ENCODE assay signal across 8 cellular contexts in genomic region chr13:41916173-41916954, GRCh38. TPM values are rescaled to one million over a fixed set of nuclear protein-coding genes. Genes with fewer than 3 reads are reported as not detected.
DNase-seq lines count a peak whose midpoint lies in the region; ATAC-seq, FAIRE-seq and TF ChIP-seq lines count a peak whose summit lies in the region.

No MANE protein-coding gene starts in this region.

- H3K4me2 ChIP-seq in K562 (ENCODE audit: insufficient read depth, low read length) (peak overlapping the region; percentile 43; the same call in 1 of the 2 replicates), mesendoderm (ENCODE audit: low read length) (no peak overlapping the region)

- H3K27me3 ChIP-seq in K562 (ENCODE audit: control insufficient read depth in 2 of 2, insufficient read depth in 2 of 2, low read length in 2 of 2) (no peaks in the 10 kb centered on the region), mesendoderm (ENCODE audit: insufficient read depth, low read length, poor library complexity) (no peaks in the 10 kb centered on the region)
- H3K27me3 ChIP-seq in naive thymus-derived CD4-positive, alpha-beta T cell (ENCODE audit: control insufficient read depth in 2 of 2, insufficient read depth in 2 of 2, low read length in 2 of 2) = no peaks in the 10 kb centered on the region

- H3K27ac Mint-ChIP-seq in naive thymus-derived CD4-positive, alpha-beta T cell = peak overlapping the region in 7 of 9 donors; percentile 0 to 87 (median 47)

- in situ Hi-C loops in K562 (cut with MboI) = no loop called here

- H3K18ac ChIP-seq in mesendoderm (ENCODE audit: low read length) = no peak overlapping the region

- no peak overlapping the region for H3K4me3 ChIP-seq in K562
- H3K4me3 ChIP-seq in naive thymus-derived CD4-positive, alpha-beta T cell (ENCODE audit: low read length) = no peak overlapping the region
- H3K4me3 ChIP-seq in mesendoderm (ENCODE audit: low read length) = no peak overlapping the region

- H3K4me1 ChIP-seq in K562 (replicated peaks in 1 of 2; ENCODE audit: control insufficient read depth in 2 of 2, insufficient read depth in 2 of 2, low read length in 2 of 2) = peaks cover 0 to 17% of the 10 kb centered on the region in 2 experiments; a peak in 4 of 5 replicates
- peaks cover 11 to 15% of the 10 kb centered on the region in 2 donors for H3K4me1 ChIP-seq in naive thymus-derived CD4-positive, alpha-beta T cell (ENCODE audit: control insufficient read depth in 2 of 2, insufficient read depth in 2 of 2, low read length in 2 of 2)
- no peaks in the 10 kb centered on the region for H3K4me1 ChIP-seq in mesendoderm (ENCODE audit: control insufficient read depth, low read depth, low read length)

- no peak overlapping the region for H4K8ac ChIP-seq in mesendoderm (ENCODE audit: low read depth, low read length)

- no peaks in the 10 kb centered on the region for H3K9me3 ChIP-seq in K562 (replicated peaks; ENCODE audit: control insufficient read depth, insufficient read depth, low read depth, low read length)
- no peaks in the 10 kb centered on the region for H3K9me3 ChIP-seq in naive thymus-derived CD4-positive, alpha-beta T cell (ENCODE audit: control insufficient read depth in 2 of 3, low read length in 3 of 3)

- peak overlapping the region in 9 of 10 donors; percentile 26 to 81 (median 57) for H3K4me3 Mint-ChIP-seq in naive thymus-derived CD4-positive, alpha-beta T cell

- H3K9ac ChIP-seq in K562 (ENCODE audit: insufficient read depth in 1 of 2, low read depth in 2 of 2, low read length in 2 of 2) (0 out of 4 replicates have a peak overlapping the region, but pooled peaks of 1 of the 2 experiments have one; percentile 14), mesendoderm (ENCODE audit: low read length) (no peak overlapping the region)

- no peak overlapping the region for H2BK5ac ChIP-seq in mesendoderm (ENCODE audit: low read length)

- no peak for TF ChIP-seq EP300 in K562 (IDR thresholded peaks at IDR 0.05; ENCODE audit: low read length)

- TF ChIP-seq RAD21 in K562 (CRISPR knock-in tag; conservative IDR thresholded peaks at IDR 0.05 in 1 of 2, IDR thresholded peaks at IDR 0.05 in 1 of 2) = no peak

- H3K56ac ChIP-seq in mesendoderm (ENCODE audit: low read length) = no peak overlapping the region

- H2AK5ac ChIP-seq in mesendoderm (ENCODE audit: low read length) = no peak overlapping the region

- BruUV-seq in K562 (replicated peaks; lab: Mats Ljungman, UMichigan) = no TSS peak

- POLR2A ChIA-PET in K562 (lab: Yijun Ruan, JAX) = interaction anchor here (0.6 to 1.0 kb wide), 4 partner anchors 9 to 25 kb away, joined by 3 to 4 read pairs (median 4); no protein-coding TSS in a partner anchor
- POLR2A ChIA-PET in naive thymus-derived CD4-positive, alpha-beta T cell (lab: Charles Lee) = interaction anchor here (0.6 to 1.0 kb wide), 2 partner anchors 45 to 1140 kb away, joined by 3 to 7 read pairs; no protein-coding TSS in a partner anchor

- no peak overlapping the region for H3K23ac ChIP-seq in mesendoderm (ENCODE audit: low read length)

- peak overlapping the region; percentile 35; the same call in 1 of the 3 replicates for H3K27ac ChIP-seq in K562 (ENCODE audit: extremely low read depth, low read depth, low read length)
- no peak overlapping the region for H3K27ac ChIP-seq in naive thymus-derived CD4-positive, alpha-beta T cell (ENCODE audit: low read depth, low read length)
- no peak overlapping the region for H3K27ac ChIP-seq in mesendoderm (ENCODE audit: low read depth, low read length)

- no peaks in the 10 kb centered on the region for H3K9me1 ChIP-seq in K562 (ENCODE audit: control insufficient read depth, insufficient read depth, low read length)

- H2AFZ ChIP-seq in K562 (ENCODE audit: low read depth, low read length) = no peak overlapping the region

- WGBS in K562 (ENCODE audit: insufficient coverage, low coverage, missing lambda C conversion rate) = 24% methylated on average over 5 of the region's 5 CpGs
- no CpG with 5 or more reads among the region's 5 CpGs for WGBS in mesendoderm (ENCODE audit: extremely low coverage, insufficient coverage, low lambda C conversion rate)

- no peak overlapping the region for H2BK120ac ChIP-seq in mesendoderm (ENCODE audit: low read depth, low read length)

- no peak for TF ChIP-seq POLR2A in K562 (conservative IDR thresholded peaks at IDR 0.05)

- no peaks in the 10 kb centered on the region for H3K27me3 Mint-ChIP-seq in naive thymus-derived CD4-positive, alpha-beta T cell

- peaks cover 0 to 20% (median 7%) of the 10 kb centered on the region in 5 donors for H3K36me3 Mint-ChIP-seq in naive thymus-derived CD4-positive, alpha-beta T cell

- H3K79me1 ChIP-seq in mesendoderm (ENCODE audit: low read length) = peaks cover 7% of the 10 kb centered on the region

- H3K79me2 ChIP-seq in K562 (ENCODE audit: control insufficient read depth, insufficient read depth, low read length) = peaks cover 45% of the 10 kb centered on the region
- H3K79me2 ChIP-seq in mesendoderm (ENCODE audit: control insufficient read depth, insufficient read depth, low read length) = no peaks in the 10 kb centered on the region

- ATAC-seq in GM18498 (IDR thresholded peaks at IDR 0.05; ENCODE audit: unreplicated experiment) = peak; percentile 95
- ATAC-seq in GM21786 (IDR thresholded peaks at IDR 0.05; ENCODE audit: unreplicated experiment) = peak; percentile 88
- ATAC-seq in K562 = peak; percentile 63
- ATAC-seq in naive thymus-derived CD4-positive, alpha-beta T cell = peak; percentile 76

- H4K5ac ChIP-seq in mesendoderm (ENCODE audit: low read length) = no peak overlapping the region

- DNase-seq in Kasumi-1 (lab: John Stamatoyannopoulos, UW) (peak; percentile 89 to 90), K562 (ENCODE audit: extremely low read depth in 1 of 4, low spot score in 3 of 4) (peak in 2 of 4 experiments; percentile 18 to 35), mesendoderm (no peak), medulla oblongata (ENCODE audit: extremely low spot score) (no peak), NCI-H1930 (lab: John Stamatoyannopoulos, UW) (no peak)
- peak in 5 of 9 donors; percentile 15 to 47 (median 30) for DNase-seq in naive thymus-derived CD4-positive, alpha-beta T cell

- TF ChIP-seq CTCF in K562 (IDR thresholded peaks at IDR 0.05 in 2 of 3, conservative IDR thresholded peaks at IDR 0.05 in 1 of 3; ENCODE audit: insufficient read depth in 2 of 3, low read depth in 1 of 3, low read length in 3 of 3) = no peak

- H3K36me3 ChIP-seq in K562 (ENCODE audit: control insufficient read depth, insufficient read depth, low read length) = no peaks in the 10 kb centered on the region
- no peaks in the 10 kb centered on the region for H3K36me3 ChIP-seq in naive thymus-derived CD4-positive, alpha-beta T cell (ENCODE audit: control insufficient read depth in 2 of 3, insufficient read depth in 3 of 3, low read length in 3 of 3)
- H3K36me3 ChIP-seq in mesendoderm (ENCODE audit: control insufficient read depth, insufficient read depth, low read length) = no peaks in the 10 kb centered on the region

- H3K4me1 Mint-ChIP-seq in naive thymus-derived CD4-positive, alpha-beta T cell = peaks cover 26 to 65% (median 44%) of the 10 kb centered on the region in 7 donors

- no peak overlapping the region for H2BK15ac ChIP-seq in mesendoderm (replicated peaks; ENCODE audit: low read depth)

- peaks cover 0 to 2% (median 0%) of the 10 kb centered on the region in 11 donors for H3K9me3 Mint-ChIP-seq in naive thymus-derived CD4-positive, alpha-beta T cell

- no peak overlapping the region for H3K4ac ChIP-seq in mesendoderm (ENCODE audit: low read depth, low read length)

- CTCF ChIA-PET in K562 (lab: Yijun Ruan, JAX; ENCODE audit: low intra/inter-chr PET ratio) = no interaction called here
- CTCF ChIA-PET in naive thymus-derived CD4-positive, alpha-beta T cell (lab: Charles Lee) = interaction anchor here (0.8 kb wide), 1 partner anchor 248 kb away, joined by 3 read pairs; no protein-coding TSS in a partner anchor

- H4K20me1 ChIP-seq in K562 (replicated peaks; ENCODE audit: control insufficient read depth, insufficient read depth, low read length) = no peaks in the 10 kb centered on the region

- peak; percentile 81 for FAIRE-seq in K562 (lab: Jason Lieb, UNC)

- intact Hi-C loops in K562 (cut with micrococcal nuclease) = loop anchor here (10.0 kb wide), 1 partner anchor 128 kb away; the partner anchor contains the start of gene DGKH
- intact Hi-C loops in naive thymus-derived CD4-positive, alpha-beta T cell (cut with micrococcal nuclease) = loop anchor here (1.0 to 10.0 kb wide), 9 partner anchors 44 to 899 kb away; partner anchors contain the start of genes VWA8 (in 2 of the 2), AKAP11 (in 1 of the 2), DGKH (in 1 of the 2) and ELF1 (in 1 of the 2)

TF ChIP-seq in K562, 482 proteins besides CTCF, POLR2A, EP300 and RAD21 (continues in another document):
- TF ChIP-seq SMARCE1 (IDR thresholded peaks at IDR 0.05) (peak; percentile 48; the same call in 1 of the 2 replicates), ZNF140 (CRISPR knock-in tag; IDR thresholded peaks at IDR 0.05) (no peak), KHSRP (IDR thresholded peaks at IDR 0.05) (no peak), MEF2D (tag; conservative IDR thresholded peaks at IDR 0.05; ENCODE audit: low read depth) (peak; percentile 95), FOSL1 (tag; conservative IDR thresholded peaks at IDR 0.05) (peak; percentile 73), DPF2 (IDR thresholded peaks at IDR 0.05) (0 out of 2 replicates have a peak, but pooled peaks have one; percentile 48), GTF2E2 (tag; IDR thresholded peaks at IDR 0.05) (0 out of 2 replicates have a peak, but pooled peaks have one; percentile 45)

RNA-seq across cellular contexts. Expression of gene VWA8, which starts 44.5 kb away (rescaled TPM):
- 51.5 and 98.5 TPM in 2 replicates for total RNA-seq in K562 (2011; cell fraction: chromatin; rRNA removed; ENCODE audit: low replicate concordance)
- 19.5 and 33.3 TPM in 2 replicates for total RNA-seq in K562 (2011; cell fraction: nucleolus; rRNA removed)
- 28.0 and 37.8 TPM in 2 replicates for total RNA-seq in K562 (2011; cell fraction: nucleoplasm; rRNA removed)
- total RNA-seq in K562 (2014; rRNA removed) (12.6 and 13.3 TPM in 2 replicates), K562 (2014; rRNA removed; fragmentation: Illumina TruSeq; extraction: Trizol) (18.1 and 18.5 TPM in 2 replicates), K562 (2015; rRNA removed; fragmentation: Illumina TruSeq; extraction: Trizol) (13.5 and 15.8 TPM in 2 replicates), K562 (2021) (17.3 and 21.5 TPM in 2 replicates)
- polyA plus RNA-seq in K562 (2011; rRNA removed) (12.4 and 13.2 TPM in 2 replicates), K562 (2014; fragmentation: Illumina TruSeq; extraction: Trizol) (10.2 and 13.7 TPM in 2 replicates), K562 (2014; fragmentation: Nextera tagmentation; extraction: Ambion mirVana) (1 to 10 TPM; 2.1 to 2.5 TPM), K562 (2014; rRNA removed) (7.9 and 9.1 TPM in 2 replicates)
- 3.6 and 6.2 TPM in 2 replicates for polyA plus RNA-seq in K562 (2011; cell fraction: cytosol; rRNA removed)
- polyA plus RNA-seq in K562 (2011; cell fraction: nucleus; rRNA removed) = 15.2 and 18.6 TPM in 2 replicates
- 10.8 and 11.4 TPM in 2 replicates for polyA plus RNA-seq in K562 (2012)
- 47.7 and 54.5 TPM in 2 replicates for polyA minus RNA-seq in K562 (2011; rRNA and poly(A)+ RNA removed)
- 13.7 and 14.8 TPM in 2 replicates for polyA minus RNA-seq in K562 (2011; cell fraction: cytosol; rRNA and poly(A)+ RNA removed)
- 51.6 and 66.0 TPM in 2 replicates for polyA minus RNA-seq in K562 (2011; cell fraction: nucleus; rRNA and poly(A)+ RNA removed)
- 10 to 100 TPM; 16.8 to 26.3 (median 21.8) TPM for total RNA-seq in naive thymus-derived CD4-positive, alpha-beta T cell
- polyA plus RNA-seq in naive thymus-derived CD4-positive, alpha-beta T cell = 1 to 10 TPM; 4.8 to 7.0 TPM
- polyA plus RNA-seq in mesendoderm (2013, experiment 1 of 2) = 8.9 TPM
- polyA plus RNA-seq in mesendoderm (2013, experiment 2 of 2) = 8.7 TPM

Comparison
In these comparisons a context has a peak if more than half of its experiments do, and no peak if none do; other contexts are left out.
1. DNase-seq: peak in Kasumi-1 (2 of 2) and naive thymus-derived CD4-positive, alpha-beta T cell (5 of 9); none in mesendoderm (single experiment), medulla oblongata (single experiment) and NCI-H1930 (0 of 2).
2. Peak in every context shown above with its lines, with median percentiles within 50 percentile points of each other: ATAC-seq.